ENCODE assay signal across 22 cellular contexts in genomic region chr22:35802885-35803284, GRCh38.
DNase-seq lines count a peak whose midpoint lies in the region; ATAC-seq and TF ChIP-seq lines count a peak whose summit lies in the region.
"Had no signal": no experiment of that assay in that cellular context is flagged by ENCODE, and none has a peak within 500 bp of the region (broad histone marks: within the 10 kb centered on the region; RNA-seq: fewer than 3 reads in every experiment).

No MANE protein-coding gene starts in this region.

- no peak overlapping the region for H3K18ac ChIP-seq in mesendoderm (ENCODE audit: low read length)

- H2AK5ac ChIP-seq in mesendoderm (ENCODE audit: low read length) = no peak overlapping the region

- no peak for ATAC-seq in GM18520 (IDR thresholded peaks at IDR 0.05; ENCODE audit: unreplicated experiment)
- no peak for ATAC-seq in HG03139 (IDR thresholded peaks at IDR 0.05; ENCODE audit: unreplicated experiment)
- ATAC-seq: GM12878 had no signal

- no peak overlapping the region for H3K4me2 ChIP-seq in mesendoderm (ENCODE audit: low read length)
- H3K4me2 ChIP-seq: PC-9 had no signal

- H3K4me1 ChIP-seq in HEK293 (ENCODE audit: control insufficient read depth, insufficient read depth, low read length) = no peaks in the 10 kb centered on the region; the same call in 1 of the 2 replicates
- no peaks in the 10 kb centered on the region for H3K4me1 ChIP-seq in mesendoderm (ENCODE audit: control insufficient read depth, low read depth, low read length)

- H3K27ac ChIP-seq in HEK293 (ENCODE audit: extremely low read depth, low read depth, low read length) (no peak overlapping the region), mesendoderm (ENCODE audit: low read depth, low read length) (no peak overlapping the region)
- H3K27ac ChIP-seq: HL-60, RWPE1 had no signal

- H3K9ac ChIP-seq in mesendoderm (ENCODE audit: low read length) = no peak overlapping the region

- no peak overlapping the region for H3K4ac ChIP-seq in mesendoderm (ENCODE audit: low read depth, low read length)

- no peaks in the 10 kb centered on the region for H3K79me2 ChIP-seq in mesendoderm (ENCODE audit: control insufficient read depth, insufficient read depth, low read length)

- no peak overlapping the region for H4K5ac ChIP-seq in mesendoderm (ENCODE audit: low read length)

- H4K8ac ChIP-seq in mesendoderm (ENCODE audit: low read depth, low read length) = peak overlapping the region; percentile 79

- no peak overlapping the region for H2BK15ac ChIP-seq in mesendoderm (replicated peaks; ENCODE audit: low read depth)

- no peaks in the 10 kb centered on the region for H3K9me3 ChIP-seq in HEK293 (ENCODE audit: control insufficient read depth, insufficient read depth, low read depth, low read length)
- H3K9me3 ChIP-seq: MG63 had no signal

- no peak overlapping the region for H2BK5ac ChIP-seq in mesendoderm (ENCODE audit: low read length)

- no peak overlapping the region for H3K23ac ChIP-seq in mesendoderm (ENCODE audit: low read length)

- no peak for TF ChIP-seq CTCF in HEK293 (tag by site-specific recombination; IDR thresholded peaks at IDR 0.05)

- H3K36me3 ChIP-seq in HEK293 (ENCODE audit: control insufficient read depth in 2 of 2, insufficient read depth in 1 of 2, low read length in 2 of 2) = peaks cover 7 to 10% of the 10 kb centered on the region in 2 experiments; a peak in 2 of 3 replicates
- no peaks in the 10 kb centered on the region for H3K36me3 ChIP-seq in mesendoderm (ENCODE audit: control insufficient read depth, insufficient read depth, low read length)

- no peak overlapping the region for H3K56ac ChIP-seq in mesendoderm (ENCODE audit: low read length)

- no peaks in the 10 kb centered on the region for H3K27me3 ChIP-seq in mesendoderm (ENCODE audit: insufficient read depth, low read length, poor library complexity)
- H3K27me3 ChIP-seq: MG63 had no signal

- H2BK120ac ChIP-seq in mesendoderm (ENCODE audit: low read depth, low read length) = no peak overlapping the region

- H3K4me3 ChIP-seq in HEK293 (ENCODE audit: low read depth, low read length) = no peak overlapping the region
- no peak overlapping the region for H3K4me3 ChIP-seq in mesendoderm (ENCODE audit: low read length)
- H3K4me3 ChIP-seq: GM12878, MG63, PC-9 had no signal

- H3K79me1 ChIP-seq in mesendoderm (ENCODE audit: low read length) = peaks cover 6% of the 10 kb centered on the region

- DNase-seq in fibroblast of gingiva (ENCODE audit: low read depth) = peak; percentile 61
- no peak for DNase-seq in mesendoderm
- peak; percentile 42 for DNase-seq in renal cortical epithelial cell (ENCODE audit: low read depth)
- no peak for DNase-seq in activated CD4-positive, alpha-beta T cell treated with anti-CD3 and anti-CD28 coated beads for 48 hours
- no peak for DNase-seq in DMS153 (lab: John Stamatoyannopoulos, UW)
- DNase-seq: ACHN; CD4-positive, CD25-positive, alpha-beta regulatory T cell; COR-L47; DMS53; Kasumi-1; MG63; NCI-H1048; NCI-H1436; NCI-H2029; NCI-H526; PC-9 had no signal

- CTCF ChIA-PET in HEK293 (lab: Yijun Ruan, JAX) = no interaction called here

- no CpG with 5 or more reads among the region's 2 CpGs for WGBS in mesendoderm (ENCODE audit: extremely low coverage, insufficient coverage, low lambda C conversion rate)

- POLR2A ChIA-PET in HEK293 (lab: Yijun Ruan, JAX) = no interaction called here

TF ChIP-seq in HEK293, 187 proteins besides CTCF, POLR2A, EP300 and RAD21:
- TF ChIP-seq, protein P1, sequence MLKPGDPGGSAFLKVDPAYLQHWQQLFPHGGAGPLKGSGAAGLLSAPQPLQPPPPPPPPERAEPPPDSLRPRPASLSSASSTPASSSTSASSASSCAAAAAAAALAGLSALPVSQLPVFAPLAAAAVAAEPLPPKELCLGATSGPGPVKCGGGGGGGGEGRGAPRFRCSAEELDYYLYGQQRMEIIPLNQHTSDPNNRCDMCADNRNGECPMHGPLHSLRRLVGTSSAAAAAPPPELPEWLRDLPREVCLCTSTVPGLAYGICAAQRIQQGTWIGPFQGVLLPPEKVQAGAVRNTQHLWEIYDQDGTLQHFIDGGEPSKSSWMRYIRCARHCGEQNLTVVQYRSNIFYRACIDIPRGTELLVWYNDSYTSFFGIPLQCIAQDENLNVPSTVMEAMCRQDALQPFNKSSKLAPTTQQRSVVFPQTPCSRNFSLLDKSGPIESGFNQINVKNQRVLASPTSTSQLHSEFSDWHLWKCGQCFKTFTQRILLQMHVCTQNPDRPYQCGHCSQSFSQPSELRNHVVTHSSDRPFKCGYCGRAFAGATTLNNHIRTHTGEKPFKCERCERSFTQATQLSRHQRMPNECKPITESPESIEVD (tag by site-specific recombination; IDR thresholded peaks at IDR 0.05) = no peak
- TF ChIP-seq PATZ1 (tag by site-specific recombination; IDR thresholded peaks at IDR 0.05) (no peak), EGR2 (tag by site-specific recombination; IDR thresholded peaks at IDR 0.05; ENCODE audit: low read depth) (peak; percentile 66; the same call in 1 of the 2 replicates), ZFHX2 (tag by site-specific recombination; conservative IDR thresholded peaks at IDR 0.05) (peak; percentile 63; the same call in 1 of the 2 replicates), ZNF449 (tag by site-specific recombination; IDR thresholded peaks at IDR 0.05) (no peak), ZNF624 (tag by site-specific recombination; IDR thresholded peaks at IDR 0.05) (no peak), FEZF1 (tag by site-specific recombination; IDR thresholded peaks at IDR 0.05) (no peak), ZNF830 (tag by site-specific recombination; IDR thresholded peaks at IDR 0.05; ENCODE audit: low read depth) (no peak), ZNF133 (tag by site-specific recombination; IDR thresholded peaks at IDR 0.05) (no peak), ZNF785 (tag by site-specific recombination; IDR thresholded peaks at IDR 0.05) (no peak), ZNF843 (tag by site-specific recombination; IDR thresholded peaks at IDR 0.05) (no peak), ZNF114 (tag by site-specific recombination; IDR thresholded peaks at IDR 0.05) (no peak)
- TF ChIP-seq, protein P2, sequence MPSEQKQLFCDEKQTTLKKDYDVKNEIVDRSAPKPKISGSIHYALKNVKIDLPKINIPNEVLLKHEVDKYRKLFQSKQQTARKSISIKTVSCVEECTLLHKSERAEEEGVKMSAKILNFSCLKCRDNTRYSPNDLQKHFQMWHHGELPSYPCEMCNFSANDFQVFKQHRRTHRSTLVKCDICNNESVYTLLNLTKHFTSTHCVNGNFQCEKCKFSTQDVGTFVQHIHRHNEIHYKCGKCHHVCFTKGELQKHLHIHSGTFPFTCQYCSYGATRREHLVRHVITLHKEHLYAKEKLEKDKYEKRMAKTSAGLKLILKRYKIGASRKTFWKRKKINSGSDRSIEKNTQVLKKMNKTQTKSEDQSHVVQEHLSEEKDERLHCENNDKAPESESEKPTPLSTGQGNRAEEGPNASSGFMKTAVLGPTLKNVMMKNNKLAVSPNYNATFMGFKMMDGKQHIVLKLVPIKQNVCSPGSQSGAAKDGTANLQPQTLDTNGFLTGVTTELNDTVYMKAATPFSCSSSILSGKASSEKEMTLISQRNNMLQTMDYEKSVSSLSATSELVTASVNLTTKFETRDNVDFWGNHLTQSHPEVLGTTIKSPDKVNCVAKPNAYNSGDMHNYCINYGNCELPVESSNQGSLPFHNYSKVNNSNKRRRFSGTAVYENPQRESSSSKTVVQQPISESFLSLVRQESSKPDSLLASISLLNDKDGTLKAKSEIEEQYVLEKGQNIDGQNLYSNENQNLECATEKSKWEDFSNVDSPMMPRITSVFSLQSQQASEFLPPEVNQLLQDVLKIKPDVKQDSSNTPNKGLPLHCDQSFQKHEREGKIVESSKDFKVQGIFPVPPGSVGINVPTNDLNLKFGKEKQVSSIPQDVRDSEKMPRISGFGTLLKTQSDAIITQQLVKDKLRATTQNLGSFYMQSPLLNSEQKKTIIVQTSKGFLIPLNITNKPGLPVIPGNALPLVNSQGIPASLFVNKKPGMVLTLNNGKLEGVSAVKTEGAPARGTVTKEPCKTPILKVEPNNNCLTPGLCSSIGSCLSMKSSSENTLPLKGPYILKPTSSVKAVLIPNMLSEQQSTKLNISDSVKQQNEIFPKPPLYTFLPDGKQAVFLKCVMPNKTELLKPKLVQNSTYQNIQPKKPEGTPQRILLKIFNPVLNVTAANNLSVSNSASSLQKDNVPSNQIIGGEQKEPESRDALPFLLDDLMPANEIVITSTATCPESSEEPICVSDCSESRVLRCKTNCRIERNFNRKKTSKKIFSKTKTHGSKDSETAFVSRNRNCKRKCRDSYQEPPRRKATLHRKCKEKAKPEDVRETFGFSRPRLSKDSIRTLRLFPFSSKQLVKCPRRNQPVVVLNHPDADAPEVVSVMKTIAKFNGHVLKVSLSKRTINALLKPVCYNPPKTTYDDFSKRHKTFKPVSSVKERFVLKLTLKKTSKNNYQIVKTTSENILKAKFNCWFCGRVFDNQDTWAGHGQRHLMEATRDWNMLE (tag by site-specific recombination; conservative IDR thresholded peaks at IDR 0.05; ENCODE audit: low read depth) = no peak

Comparison
In these comparisons a context has a peak if more than half of its experiments do, and no peak if none do; other contexts are left out.
1. DNase-seq: peak in fibroblast of gingiva (single experiment) and renal cortical epithelial cell (single experiment); none in mesendoderm (single experiment), activated CD4-positive, alpha-beta T cell treated with anti-CD3 and anti-CD28 coated beads for 48 hours (single experiment) and DMS153 (single experiment).